ENCODE assay signal across 8 cellular contexts in genomic region chr2:20015482-20016083, GRCh38. TPM values are rescaled to one million over a fixed set of nuclear protein-coding genes. Genes with fewer than 3 reads are reported as not detected.
DNase-seq lines count a peak whose midpoint lies in the region; ATAC-seq, FAIRE-seq and TF ChIP-seq lines count a peak whose summit lies in the region.

No MANE protein-coding gene starts in this region.

- peaks cover 37% of the 10 kb centered on the region for H3K27me3 Mint-ChIP-seq in activated CD4-positive, alpha-beta memory T cell treated with anti-CD3 and anti-CD28 coated beads, Interleukin-2, amount 10 ng/mL, durations not matched to agents 7 days and 5 days

- ATAC-seq in heart left ventricle (peak in 3 of 4 donors; percentile 40 to 56 (median 55)), sciatic nerve (peak; percentile 53)

- peaks cover 2% of the 10 kb centered on the region for H3K9me3 Mint-ChIP-seq in activated CD4-positive, alpha-beta memory T cell treated with anti-CD3 and anti-CD28 coated beads, Interleukin-2, amount 10 ng/mL, durations not matched to agents 7 days and 5 days

- POLR2A ChIA-PET in activated CD4-positive, alpha-beta memory T cell treated with anti-CD3 and anti-CD28 coated beads, Interleukin-2, amount 10 ng/mL, durations not matched to agents 7 days and 5 days (lab: Charles Lee): interaction anchor here (0.5 to 1.5 kb wide), 4 partner anchors 24 to 87 kb away, joined by 3 to 6 read pairs (median 3); partner anchors contain the start of gene LAPTM4A

- H3K4me1 ChIP-seq in heart left ventricle: peaks cover 0 to 16% (median 9%) of the 10 kb centered on the region in 12 donors

- no peak overlapping the region for H3K27ac Mint-ChIP-seq in activated CD4-positive, alpha-beta memory T cell treated with anti-CD3 and anti-CD28 coated beads, Interleukin-2, amount 10 ng/mL, durations not matched to agents 7 days and 5 days

- CTCF ChIA-PET in activated CD4-positive, alpha-beta memory T cell treated with anti-CD3 and anti-CD28 coated beads, Interleukin-2, amount 10 ng/mL, durations not matched to agents 7 days and 5 days (lab: Charles Lee): interaction anchor here (0.7 to 3.0 kb wide), 41 partner anchors 8 to 431 kb away, joined by 3 to 30 read pairs (median 4); partner anchors contain the start of genes LAPTM4A, RHOB and WDR35

- TF ChIP-seq CTCF in GM12872 (IDR thresholded peaks at IDR 0.05; ENCODE audit: insufficient read depth, low read depth, low read length) (peak; percentile 50), WERI-Rb-1 (IDR thresholded peaks at IDR 0.05; ENCODE audit: low read depth, low read length) (peak; percentile 38), heart left ventricle (IDR thresholded peaks at IDR 0.05) (peak; percentile 44 to 72 (median 67))

- no peak overlapping the region for H3K4me3 Mint-ChIP-seq in activated CD4-positive, alpha-beta memory T cell treated with anti-CD3 and anti-CD28 coated beads, Interleukin-2, amount 10 ng/mL, durations not matched to agents 7 days and 5 days

- DNase-seq in NCI-H1694 (lab: John Stamatoyannopoulos, UW) (peak; percentile 76), WERI-Rb-1 (no peak), heart left ventricle (no peak), sciatic nerve (ENCODE audit: low spot score) (no peak)
- no peak for DNase-seq in stimulated activated CD4-positive, alpha-beta T cell treated with anti-CD3 and anti-CD28 coated beads, Interleukin-2, amount 100 ng/mL, for 48 hours
- DNase-seq in activated CD4-positive, alpha-beta memory T cell treated with anti-CD3 and anti-CD28 coated beads, Interleukin-2, amount 10 ng/mL, durations not matched to agents 7 days and 5 days: no peak

- peaks cover 3% of the 10 kb centered on the region for H3K9me3 ChIP-seq in WERI-Rb-1 (ENCODE audit: severe bottlenecking)
- H3K9me3 ChIP-seq in heart left ventricle: peaks cover 0 to 8% (median 0%) of the 10 kb centered on the region in 12 donors

- intact Hi-C loops in heart left ventricle (cut with DNase I) (loop anchor here in 9 of 10 donors (1.0 to 5.0 kb wide), 7 partner anchors 37 to 83 kb away; partner anchors contain the start of gene LAPTM4A (in 1 of the 9)), sciatic nerve (cut with DNase I) (no loop called here)

- H3K4me1 Mint-ChIP-seq in activated CD4-positive, alpha-beta memory T cell treated with anti-CD3 and anti-CD28 coated beads, Interleukin-2, amount 10 ng/mL, durations not matched to agents 7 days and 5 days: peaks cover 11% of the 10 kb centered on the region

- 7 to 12% (median 8%) methylated on average over 2 of the region's 2 CpGs for WGBS in heart left ventricle, 4 donors

- H3K27me3 ChIP-seq in WERI-Rb-1 (ENCODE audit: insufficient read depth, low read depth, severe bottlenecking) (peaks cover 11% of the 10 kb centered on the region), heart left ventricle (peaks cover 0 to 34% (median 2%) of the 10 kb centered on the region in 9 donors)

- H3K4me3 ChIP-seq in WERI-Rb-1 (ENCODE audit: low read depth, low read length) (no peak overlapping the region), heart left ventricle (no peak overlapping the region)

- H3K27ac ChIP-seq in WERI-Rb-1 (no peak overlapping the region), heart left ventricle (no peak overlapping the region)

- peaks cover 4% of the 10 kb centered on the region for H3K36me3 Mint-ChIP-seq in activated CD4-positive, alpha-beta memory T cell treated with anti-CD3 and anti-CD28 coated beads, Interleukin-2, amount 10 ng/mL, durations not matched to agents 7 days and 5 days (ENCODE audit: low read depth)

- FAIRE-seq in A204.1 (lab: Jason Lieb, UNC): peak; percentile 86

- TF ChIP-seq POLR2A in heart left ventricle (IDR thresholded peaks at IDR 0.05): no peak

- no peaks in the 10 kb centered on the region for H3K36me3 ChIP-seq in WERI-Rb-1
- no peaks in the 10 kb centered on the region for H3K36me3 ChIP-seq in heart left ventricle

RNA-seq across cellular contexts. Expression of gene MATN3, which starts 3.1 kb away (rescaled TPM):
- total RNA-seq in heart left ventricle: under 1 TPM in 5 of 9 donors, not detected in 4; 0.12 to 0.48 (median 0.25) TPM
- polyA plus RNA-seq in heart left ventricle: under 1 TPM; 0.19 to 0.29 TPM
- 8.8 TPM for total RNA-seq in sciatic nerve
- total RNA-seq in activated CD4-positive, alpha-beta memory T cell treated with anti-CD3 and anti-CD28 coated beads, Interleukin-2, amount 10 ng/mL, durations not matched to agents 7 days and 5 days: not detected

RNA-seq across cellular contexts. Expression of gene WDR35, which starts 25.7 kb away (rescaled TPM):
- total RNA-seq in heart left ventricle (1 to 10 TPM; 3.1 to 8.5 (median 5.1) TPM), sciatic nerve (16.4 TPM)
- polyA plus RNA-seq in heart left ventricle: 1 to 10 TPM; 1.1 to 4.8 TPM
- total RNA-seq in activated CD4-positive, alpha-beta memory T cell treated with anti-CD3 and anti-CD28 coated beads, Interleukin-2, amount 10 ng/mL, durations not matched to agents 7 days and 5 days: 1 to 10 TPM; 4.5 to 4.7 TPM

RNA-seq across cellular contexts. Expression of gene LAPTM4A, which starts 35.8 kb away (rescaled TPM):
- total RNA-seq in heart left ventricle: 100 to 1,000 TPM; 159 to 241 (median 177) TPM
- 100 to 1,000 TPM; 107 to 232 TPM for polyA plus RNA-seq in heart left ventricle
- 253 TPM for total RNA-seq in sciatic nerve
- 10 to 100 TPM; 36.1 to 36.7 TPM for total RNA-seq in activated CD4-positive, alpha-beta memory T cell treated with anti-CD3 and anti-CD28 coated beads, Interleukin-2, amount 10 ng/mL, durations not matched to agents 7 days and 5 days
